ENCODE assay signal across 3 cellular contexts in the genomic region with DNA sequence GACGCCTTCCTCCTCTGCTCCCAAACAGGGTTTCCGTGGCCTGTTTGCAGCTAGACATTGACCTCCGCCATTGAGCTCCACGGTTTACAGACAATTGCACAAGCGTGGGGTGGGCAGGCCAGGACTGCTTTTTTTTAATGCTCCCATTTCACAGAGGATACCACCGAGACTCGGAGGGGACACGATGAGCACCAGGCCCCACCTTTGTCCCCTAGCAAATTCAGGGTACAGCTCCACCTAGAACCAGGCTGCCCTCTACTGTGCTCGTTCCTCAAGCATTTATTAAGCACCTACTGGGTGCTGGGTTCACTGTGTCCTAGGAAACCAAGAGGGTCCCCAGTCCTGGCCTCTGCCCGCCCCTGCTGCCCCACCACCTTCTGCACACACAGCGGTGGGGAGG.
TF ChIP-seq lines count a peak whose summit lies in the region.

No MANE protein-coding gene starts in this region.

TF ChIP-seq in IMR-90, 13 proteins besides CTCF, POLR2A, EP300 and RAD21:
- TF ChIP-seq BHLHE40 (IDR thresholded peaks at IDR 0.05; ENCODE audit: low read depth, low read length): no peak
- no peak for TF ChIP-seq CEBPB (IDR thresholded peaks at IDR 0.05; ENCODE audit: low read depth, low read length)
- no peak for TF ChIP-seq NFE2L2 (IDR thresholded peaks at IDR 0.05; ENCODE audit: low read depth, low read length)
- TF ChIP-seq, protein P1, sequence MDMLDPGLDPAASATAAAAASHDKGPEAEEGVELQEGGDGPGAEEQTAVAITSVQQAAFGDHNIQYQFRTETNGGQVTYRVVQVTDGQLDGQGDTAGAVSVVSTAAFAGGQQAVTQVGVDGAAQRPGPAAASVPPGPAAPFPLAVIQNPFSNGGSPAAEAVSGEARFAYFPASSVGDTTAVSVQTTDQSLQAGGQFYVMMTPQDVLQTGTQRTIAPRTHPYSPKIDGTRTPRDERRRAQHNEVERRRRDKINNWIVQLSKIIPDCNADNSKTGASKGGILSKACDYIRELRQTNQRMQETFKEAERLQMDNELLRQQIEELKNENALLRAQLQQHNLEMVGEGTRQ (IDR thresholded peaks at IDR 0.05; ENCODE audit: low read depth, low read length): no peak
- TF ChIP-seq MAZ (IDR thresholded peaks at IDR 0.05; ENCODE audit: borderline replicate concordance, low read depth, low read length): no peak
- TF ChIP-seq FOS (IDR thresholded peaks at IDR 0.05; ENCODE audit: low read depth, low read length): no peak
- TF ChIP-seq MXI1 (IDR thresholded peaks at IDR 0.05; ENCODE audit: borderline replicate concordance, low read depth, low read length): no peak
- TF ChIP-seq CHD1 (IDR thresholded peaks at IDR 0.05; ENCODE audit: low read depth, low read length): no peak
- no peak for TF ChIP-seq MAFK (IDR thresholded peaks at IDR 0.05; ENCODE audit: low read depth, low read length)
- no peak for TF ChIP-seq ELK1 (IDR thresholded peaks at IDR 0.05; ENCODE audit: borderline replicate concordance, low read depth, low read length)
- TF ChIP-seq SMC3 (IDR thresholded peaks at IDR 0.05; ENCODE audit: low read depth, low read length): no peak
- no peak for TF ChIP-seq RFX5 (IDR thresholded peaks at IDR 0.05; ENCODE audit: low read depth, low read length)
- no peak for TF ChIP-seq RCOR1 (IDR thresholded peaks at IDR 0.05; ENCODE audit: insufficient replicate concordance, low read length)

TF ChIP-seq in K562, 482 proteins besides CTCF, POLR2A, EP300 and RAD21:
- TF ChIP-seq, protein P2, sequence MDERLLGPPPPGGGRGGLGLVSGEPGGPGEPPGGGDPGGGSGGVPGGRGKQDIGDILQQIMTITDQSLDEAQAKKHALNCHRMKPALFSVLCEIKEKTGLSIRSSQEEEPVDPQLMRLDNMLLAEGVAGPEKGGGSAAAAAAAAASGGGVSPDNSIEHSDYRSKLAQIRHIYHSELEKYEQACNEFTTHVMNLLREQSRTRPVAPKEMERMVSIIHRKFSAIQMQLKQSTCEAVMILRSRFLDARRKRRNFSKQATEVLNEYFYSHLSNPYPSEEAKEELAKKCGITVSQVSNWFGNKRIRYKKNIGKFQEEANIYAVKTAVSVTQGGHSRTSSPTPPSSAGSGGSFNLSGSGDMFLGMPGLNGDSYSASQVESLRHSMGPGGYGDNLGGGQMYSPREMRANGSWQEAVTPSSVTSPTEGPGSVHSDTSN (CRISPR knock-in tag; IDR thresholded peaks at IDR 0.05; ENCODE audit: low read depth): no peak
- TF ChIP-seq, protein P2 (tag; conservative IDR thresholded peaks at IDR 0.05; ENCODE audit: low read depth): no peak
- TF ChIP-seq SRSF7 (optimal IDR thresholded peaks at IDR 0.05; ENCODE audit: low read depth, low read length): no peak
- TF ChIP-seq ZFP1 (CRISPR knock-in tag; IDR thresholded peaks at IDR 0.05): no peak
- TF ChIP-seq CEBPB (tag; IDR thresholded peaks at IDR 0.05): 0 out of 2 replicates have a peak, but pooled peaks have one; percentile 7
- TF ChIP-seq TEAD4 (IDR thresholded peaks at IDR 0.05; ENCODE audit: low read length): no peak
- no peak for TF ChIP-seq TEAD4 (CRISPR knock-in tag; IDR thresholded peaks at IDR 0.05; ENCODE audit: borderline replicate concordance)
- TF ChIP-seq THRAP3 (IDR thresholded peaks at IDR 0.05; ENCODE audit: borderline replicate concordance): no peak
- TF ChIP-seq TBL1XR1 (IDR thresholded peaks at IDR 0.05; ENCODE audit: low read length in 2 of 2): no peak
- no peak for TF ChIP-seq ZNF282 (CRISPR knock-in tag; IDR thresholded peaks at IDR 0.05)
- TF ChIP-seq HSF4 (CRISPR knock-in tag; IDR thresholded peaks at IDR 0.05; ENCODE audit: borderline replicate concordance): no peak
- TF ChIP-seq PTRF (tag; IDR thresholded peaks at IDR 0.05): no peak
- TF ChIP-seq, protein P3, sequence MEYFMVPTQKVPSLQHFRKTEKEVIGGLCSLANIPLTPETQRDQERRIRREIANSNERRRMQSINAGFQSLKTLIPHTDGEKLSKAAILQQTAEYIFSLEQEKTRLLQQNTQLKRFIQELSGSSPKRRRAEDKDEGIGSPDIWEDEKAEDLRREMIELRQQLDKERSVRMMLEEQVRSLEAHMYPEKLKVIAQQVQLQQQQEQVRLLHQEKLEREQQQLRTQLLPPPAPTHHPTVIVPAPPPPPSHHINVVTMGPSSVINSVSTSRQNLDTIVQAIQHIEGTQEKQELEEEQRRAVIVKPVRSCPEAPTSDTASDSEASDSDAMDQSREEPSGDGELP (CRISPR knock-in tag; IDR thresholded peaks at IDR 0.05; ENCODE audit: borderline replicate concordance): peak; percentile 44; the same call in 1 of the 2 replicates
- TF ChIP-seq RBM25 (IDR thresholded peaks at IDR 0.05; ENCODE audit: low read depth, low read length, severe bottlenecking): peak; percentile 48
- TF ChIP-seq MAZ (CRISPR knock-in tag; conservative IDR thresholded peaks at IDR 0.05 in 1 of 2, IDR thresholded peaks at IDR 0.05 in 1 of 2): no peak
- no peak for TF ChIP-seq ZNF740 (CRISPR knock-in tag; IDR thresholded peaks at IDR 0.05)
- no peak for TF ChIP-seq ZNF740 (tag; IDR thresholded peaks at IDR 0.05)

TF ChIP-seq in HEK293T, 16 proteins besides CTCF, POLR2A, EP300 and RAD21:
- TF ChIP-seq FOXK2 (IDR thresholded peaks at IDR 0.05) (no peak), HDGF (IDR thresholded peaks at IDR 0.05; ENCODE audit: borderline replicate concordance) (no peak), SUZ12 (IDR thresholded peaks at IDR 0.05) (no peak), ARNT (IDR thresholded peaks at IDR 0.05) (no peak), SP1 (IDR thresholded peaks at IDR 0.05) (no peak), CTBP1 (IDR thresholded peaks at IDR 0.05; ENCODE audit: borderline replicate concordance) (no peak), L3MBTL2 (conservative IDR thresholded peaks at IDR 0.05) (no peak), FOXM1 (IDR thresholded peaks at IDR 0.05; ENCODE audit: borderline replicate concordance) (no peak), NFRKB (IDR thresholded peaks at IDR 0.05) (no peak), LEF1 (IDR thresholded peaks at IDR 0.05; ENCODE audit: borderline replicate concordance) (no peak)
- TF ChIP-seq, protein P4, sequence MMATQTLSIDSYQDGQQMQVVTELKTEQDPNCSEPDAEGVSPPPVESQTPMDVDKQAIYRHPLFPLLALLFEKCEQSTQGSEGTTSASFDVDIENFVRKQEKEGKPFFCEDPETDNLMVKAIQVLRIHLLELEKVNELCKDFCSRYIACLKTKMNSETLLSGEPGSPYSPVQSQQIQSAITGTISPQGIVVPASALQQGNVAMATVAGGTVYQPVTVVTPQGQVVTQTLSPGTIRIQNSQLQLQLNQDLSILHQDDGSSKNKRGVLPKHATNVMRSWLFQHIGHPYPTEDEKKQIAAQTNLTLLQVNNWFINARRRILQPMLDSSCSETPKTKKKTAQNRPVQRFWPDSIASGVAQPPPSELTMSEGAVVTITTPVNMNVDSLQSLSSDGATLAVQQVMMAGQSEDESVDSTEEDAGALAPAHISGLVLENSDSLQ (IDR thresholded peaks at IDR 0.05): no peak
